Comparison of ENCODE assay signal across 17 cellular contexts in the genomic region with DNA sequence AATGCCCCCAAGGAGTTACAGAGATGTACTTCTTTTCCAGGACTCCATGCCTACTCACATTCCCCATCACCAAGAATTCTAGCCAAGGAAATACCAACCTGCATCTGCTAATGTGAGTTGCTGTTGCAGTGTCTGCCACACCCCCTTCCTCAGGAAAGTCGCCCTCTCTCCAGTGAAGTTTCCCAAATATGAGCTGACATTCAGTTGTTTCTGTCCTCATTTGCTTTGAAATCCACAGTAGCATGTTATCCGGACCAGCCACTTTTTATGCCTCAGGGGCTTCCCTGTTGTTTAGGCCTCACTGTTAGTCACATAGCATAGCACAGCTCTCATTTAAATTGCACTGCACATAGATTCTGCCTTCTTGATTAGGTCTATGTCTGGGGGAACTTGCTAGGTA.
"Had no signal": no experiment of that assay in that cellular context is flagged by ENCODE, and none has a peak within 500 bp of the region (broad histone marks: within the 10 kb centered on the region; RNA-seq: fewer than 3 reads in every experiment).

No MANE protein-coding gene starts in this region.

- H3K36me3 ChIP-seq: heart left ventricle, prostate gland, right lobe of liver had no signal

- ATAC-seq: heart left ventricle; mucosa of descending colon; naive thymus-derived CD8-positive, alpha-beta T cell; right lobe of liver had no signal

- H3K9me3 Mint-ChIP-seq: endodermal cell had no signal

- H3K27me3 ChIP-seq: heart left ventricle, right lobe of liver had no signal

- H3K9ac ChIP-seq: parathyroid adenoma had no signal

- DNase-seq: effector CD4-positive, alpha-beta T cell; endodermal cell; heart left ventricle; hippocampal formation; kidney glomerular epithelial cell; mammary epithelial cell; mucosa of descending colon; naive thymus-derived CD8-positive, alpha-beta T cell; occipital lobe; right lobe of liver; stimulated activated CD4-positive, alpha-beta T cell treated with anti-CD3 and anti-CD28 coated beads, Interleukin-2, amount 100 ng/mL, for 24 hours; stimulated activated CD4-positive, alpha-beta T cell treated with anti-CD3 and anti-CD28 coated beads, Interleukin-4, amount 100 ng/mL, for 4 hours; stimulated activated naive CD4-positive, alpha-beta T cell had no signal

- H3K4me1 Mint-ChIP-seq: endodermal cell; naive thymus-derived CD8-positive, alpha-beta T cell had no signal

- H3K4me3 Mint-ChIP-seq: endodermal cell; naive thymus-derived CD8-positive, alpha-beta T cell; type B pancreatic cell had no signal

- H2AFZ ChIP-seq: parathyroid adenoma had no signal

- H3K27ac Mint-ChIP-seq: endodermal cell; naive thymus-derived CD8-positive, alpha-beta T cell; type B pancreatic cell had no signal

- H3K4me3 ChIP-seq: coronary artery, heart left ventricle, mucosa of descending colon, prostate gland, right lobe of liver had no signal

- H3K9me3 ChIP-seq: mucosa of descending colon, prostate gland, right lobe of liver had no signal

- H3K27ac ChIP-seq: coronary artery, heart left ventricle, parathyroid adenoma, prostate gland, right lobe of liver had no signal

- H3K4me1 ChIP-seq: heart left ventricle, parathyroid adenoma, prostate gland, right lobe of liver had no signal

- H3K36me3 Mint-ChIP-seq: naive thymus-derived CD8-positive, alpha-beta T cell; type B pancreatic cell had no signal

- H3K79me2 ChIP-seq: parathyroid adenoma had no signal
